In genomic region chr14:75069811-75070145, GRCh38 we compare ENCODE assay signal across 1 cellular context.
TF ChIP-seq lines count a peak whose summit lies in the region.

No MANE protein-coding gene starts in this region.

TF ChIP-seq in IMR-90, 13 proteins besides CTCF, POLR2A, EP300 and RAD21:
- TF ChIP-seq RCOR1 (IDR thresholded peaks at IDR 0.05; ENCODE audit: insufficient replicate concordance, low read length) (no peak), FOS (IDR thresholded peaks at IDR 0.05; ENCODE audit: low read depth, low read length) (no peak), MAFK (IDR thresholded peaks at IDR 0.05; ENCODE audit: low read depth, low read length) (no peak), MAZ (IDR thresholded peaks at IDR 0.05; ENCODE audit: borderline replicate concordance, low read depth, low read length) (no peak), MXI1 (IDR thresholded peaks at IDR 0.05; ENCODE audit: borderline replicate concordance, low read depth, low read length) (no peak), CEBPB (IDR thresholded peaks at IDR 0.05; ENCODE audit: low read depth, low read length) (no peak), USF2 (IDR thresholded peaks at IDR 0.05; ENCODE audit: low read depth, low read length) (no peak)
